Comparison of ENCODE assay signal across 8 cellular contexts in the genomic region with DNA sequence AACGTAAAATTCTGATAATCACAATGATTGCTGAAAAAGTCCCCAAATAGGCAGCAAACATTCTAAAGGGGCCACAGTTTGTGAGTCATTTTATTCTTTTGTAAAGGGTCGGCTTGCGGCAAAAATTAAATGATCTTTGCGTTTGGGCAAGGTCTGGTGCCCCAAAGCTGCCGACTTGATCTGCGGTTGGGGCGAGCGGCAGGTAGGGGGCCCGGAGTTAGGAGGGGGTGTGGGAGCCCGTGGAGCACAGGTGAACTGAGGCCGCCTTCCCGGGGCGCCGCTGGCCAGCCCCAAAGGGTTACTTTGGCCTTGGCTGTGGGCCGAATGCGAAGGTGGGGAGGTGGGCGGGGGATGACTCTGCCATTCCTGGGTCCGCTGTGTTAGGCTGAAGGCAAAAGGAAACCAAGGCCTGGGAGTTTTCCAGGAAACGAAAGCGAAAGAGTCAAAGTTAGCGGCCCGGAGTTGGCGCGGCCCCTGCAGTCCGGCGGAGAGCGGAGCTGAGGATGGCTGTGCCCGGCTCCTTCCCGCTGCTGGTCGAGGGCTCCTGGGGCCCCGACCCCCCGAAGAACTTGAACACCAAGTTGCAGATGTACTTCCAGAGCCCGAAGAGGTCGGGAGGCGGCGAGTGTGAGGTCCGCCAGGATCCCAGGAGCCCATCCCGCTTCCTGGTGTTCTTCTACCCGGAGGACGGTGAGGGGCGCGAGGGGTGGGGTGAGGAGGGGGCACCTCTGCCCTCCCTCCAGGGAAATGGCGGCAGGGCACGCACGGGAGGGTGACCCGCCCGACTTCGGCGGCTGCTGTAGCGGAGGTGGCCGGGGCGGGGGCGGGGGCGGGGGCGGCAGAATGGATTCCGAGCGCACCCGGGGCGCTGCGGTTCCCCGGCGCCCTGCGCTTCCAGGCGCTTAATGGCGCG. TPM values are rescaled to one million over a fixed set of nuclear protein-coding genes. Genes with fewer than 3 reads are reported as not detected.
DNase-seq lines count a peak whose midpoint lies in the region; ATAC-seq and TF ChIP-seq lines count a peak whose summit lies in the region.

A gene with protein sequence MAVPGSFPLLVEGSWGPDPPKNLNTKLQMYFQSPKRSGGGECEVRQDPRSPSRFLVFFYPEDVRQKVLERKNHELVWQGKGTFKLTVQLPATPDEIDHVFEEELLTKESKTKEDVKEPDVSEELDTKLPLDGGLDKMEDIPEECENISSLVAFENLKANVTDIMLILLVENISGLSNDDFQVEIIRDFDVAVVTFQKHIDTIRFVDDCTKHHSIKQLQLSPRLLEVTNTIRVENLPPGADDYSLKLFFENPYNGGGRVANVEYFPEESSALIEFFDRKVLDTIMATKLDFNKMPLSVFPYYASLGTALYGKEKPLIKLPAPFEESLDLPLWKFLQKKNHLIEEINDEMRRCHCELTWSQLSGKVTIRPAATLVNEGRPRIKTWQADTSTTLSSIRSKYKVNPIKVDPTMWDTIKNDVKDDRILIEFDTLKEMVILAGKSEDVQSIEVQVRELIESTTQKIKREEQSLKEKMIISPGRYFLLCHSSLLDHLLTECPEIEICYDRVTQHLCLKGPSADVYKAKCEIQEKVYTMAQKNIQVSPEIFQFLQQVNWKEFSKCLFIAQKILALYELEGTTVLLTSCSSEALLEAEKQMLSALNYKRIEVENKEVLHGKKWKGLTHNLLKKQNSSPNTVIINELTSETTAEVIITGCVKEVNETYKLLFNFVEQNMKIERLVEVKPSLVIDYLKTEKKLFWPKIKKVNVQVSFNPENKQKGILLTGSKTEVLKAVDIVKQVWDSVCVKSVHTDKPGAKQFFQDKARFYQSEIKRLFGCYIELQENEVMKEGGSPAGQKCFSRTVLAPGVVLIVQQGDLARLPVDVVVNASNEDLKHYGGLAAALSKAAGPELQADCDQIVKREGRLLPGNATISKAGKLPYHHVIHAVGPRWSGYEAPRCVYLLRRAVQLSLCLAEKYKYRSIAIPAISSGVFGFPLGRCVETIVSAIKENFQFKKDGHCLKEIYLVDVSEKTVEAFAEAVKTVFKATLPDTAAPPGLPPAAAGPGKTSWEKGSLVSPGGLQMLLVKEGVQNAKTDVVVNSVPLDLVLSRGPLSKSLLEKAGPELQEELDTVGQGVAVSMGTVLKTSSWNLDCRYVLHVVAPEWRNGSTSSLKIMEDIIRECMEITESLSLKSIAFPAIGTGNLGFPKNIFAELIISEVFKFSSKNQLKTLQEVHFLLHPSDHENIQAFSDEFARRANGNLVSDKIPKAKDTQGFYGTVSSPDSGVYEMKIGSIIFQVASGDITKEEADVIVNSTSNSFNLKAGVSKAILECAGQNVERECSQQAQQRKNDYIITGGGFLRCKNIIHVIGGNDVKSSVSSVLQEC (N-terminal part only) (plus strand): TSS at position 459 of the 913 bp plus-strand sequence. CDS start 45 bp downstream, at position 504.

- H3K4me1 ChIP-seq in MM.1S (ENCODE audit: low read length) (no peaks in the 10 kb centered on the region; the same call in 1 of the 2 replicates), skeletal muscle satellite cell (ENCODE audit: control insufficient read depth, insufficient read depth, low read length) (peaks cover 32% of the 10 kb centered on the region)

- no peaks in the 10 kb centered on the region for H3K27me3 ChIP-seq in MM.1S (replicated peaks; ENCODE audit: insufficient read depth, low read length)
- H3K27me3 ChIP-seq in WERI-Rb-1 (ENCODE audit: insufficient read depth, low read depth, severe bottlenecking), result no peaks in the 10 kb centered on the region
- H3K27me3 ChIP-seq in skeletal muscle satellite cell (ENCODE audit: control insufficient read depth, insufficient read depth, low read length), result no peaks in the 10 kb centered on the region

- H2AFZ ChIP-seq in MM.1S (ENCODE audit: low read length), result peak within 1 kb of the TSS; percentile 83

- in situ Hi-C loops in Caki2 (cut with HindIII; ENCODE audit: low pct_unique_long_range_greater_than_20kb, low sequenced_read_pairs), result no loop called here
- in situ Hi-C loops in T47D (cut with HindIII; ENCODE audit: low pct_unique_long_range_greater_than_20kb, low sequenced_read_pairs), result no loop called here

- H3K9ac ChIP-seq in MM.1S (ENCODE audit: low read length) (peak within 1 kb of the TSS; percentile 66), skeletal muscle satellite cell (ENCODE audit: low read depth, low read length) (peak within 1 kb of the TSS; percentile 84)

- DNase-seq in Caki2 (ENCODE audit: low read depth), result peak; percentile 67
- DNase-seq in MM.1S, result peak; percentile 81
- DNase-seq in WERI-Rb-1, result peak; percentile 22
- peak; percentile 37 to 73 for DNase-seq in T47D (ENCODE audit: low read depth in 1 of 2, low spot score in 1 of 2)

- H3K79me2 ChIP-seq in MM.1S (ENCODE audit: low read length), result 0 out of 2 replicates have a peak, but pooled peaks cover 4% of the 10 kb centered on the region

- H3K4me3 ChIP-seq in MM.1S (ENCODE audit: low read length) (peak within 1 kb of the TSS; percentile 92), WERI-Rb-1 (ENCODE audit: low read depth, low read length) (peak within 1 kb of the TSS; percentile 64), iPS-18c (ENCODE audit: insufficient read depth, low read depth, low read length) (peak within 1 kb of the TSS; percentile 78), skeletal muscle satellite cell (ENCODE audit: low read length) (peak within 1 kb of the TSS; percentile 81)

- no peaks in the 10 kb centered on the region for H3K9me3 ChIP-seq in MM.1S (replicated peaks; ENCODE audit: insufficient read depth, low read length)
- H3K9me3 ChIP-seq in WERI-Rb-1 (ENCODE audit: severe bottlenecking), result no peaks in the 10 kb centered on the region
- H3K9me3 ChIP-seq in iPS-18c (ENCODE audit: control insufficient read depth, insufficient read depth, low read length), result peaks cover 6% of the 10 kb centered on the region
- H3K9me3 ChIP-seq in skeletal muscle satellite cell (replicated peaks; ENCODE audit: low read length), result no peaks in the 10 kb centered on the region

- no peaks in the 10 kb centered on the region for H4K20me1 ChIP-seq in MM.1S (ENCODE audit: insufficient read depth, low read length)

- H3F3A ChIP-seq in MM.1S (ENCODE audit: insufficient read depth, low read length), result no peaks in the 10 kb centered on the region

- ATAC-seq in GM21529 (IDR thresholded peaks at IDR 0.05; ENCODE audit: unreplicated experiment) (peak; percentile 47), HG02840 (IDR thresholded peaks at IDR 0.05; ENCODE audit: low FRiP score, unreplicated experiment) (no peak)

- H3K36me3 ChIP-seq in MM.1S (replicated peaks; ENCODE audit: insufficient read depth, low read length) (no peaks in the 10 kb centered on the region), WERI-Rb-1 (no peaks in the 10 kb centered on the region), skeletal muscle satellite cell (ENCODE audit: insufficient read depth, low read length) (no peaks in the 10 kb centered on the region)

- peak within 1 kb of the TSS; percentile 41; the same call in 1 of the 2 replicates for H3K27ac ChIP-seq in MM.1S (ENCODE audit: low read length)
- H3K27ac ChIP-seq in WERI-Rb-1, result no peak within 1 kb of the TSS

- H3K4me2 ChIP-seq in MM.1S (ENCODE audit: low read depth, low read length) (peak within 1 kb of the TSS; percentile 97), skeletal muscle satellite cell (ENCODE audit: low read length) (peak within 1 kb of the TSS; percentile 86)

- TF ChIP-seq CTCF in MM.1S (IDR thresholded peaks at IDR 0.05; ENCODE audit: low read length) (no peak; the same call in 1 of the 2 replicates), WERI-Rb-1 (IDR thresholded peaks at IDR 0.05; ENCODE audit: low read depth, low read length) (no peak)

- no peaks in the 10 kb centered on the region for H3K9me2 ChIP-seq in MM.1S (replicated peaks; ENCODE audit: insufficient read depth, low read length)

RNA-seq across cellular contexts. Expression of the gene that starts here (rescaled TPM):
- total RNA-seq in Caki2 (2014; rRNA removed; shearing (Covaris generic); ENCODE audit: low replicate concordance), result 20.2 and 20.3 TPM in 2 replicates
- total RNA-seq in skeletal muscle satellite cell (2012; rRNA removed), result 14.0 and 20.8 TPM in 2 replicates

Comparison
In these comparisons a context has a peak if more than half of its experiments do, and no peak if none do; other contexts are left out.
1. DNase-seq: peak in every context shown above with its lines; median percentile 81 in MM.1S; 67 in Caki2; 55 in T47D; 22 in WERI-Rb-1.